In the genomic region with DNA sequence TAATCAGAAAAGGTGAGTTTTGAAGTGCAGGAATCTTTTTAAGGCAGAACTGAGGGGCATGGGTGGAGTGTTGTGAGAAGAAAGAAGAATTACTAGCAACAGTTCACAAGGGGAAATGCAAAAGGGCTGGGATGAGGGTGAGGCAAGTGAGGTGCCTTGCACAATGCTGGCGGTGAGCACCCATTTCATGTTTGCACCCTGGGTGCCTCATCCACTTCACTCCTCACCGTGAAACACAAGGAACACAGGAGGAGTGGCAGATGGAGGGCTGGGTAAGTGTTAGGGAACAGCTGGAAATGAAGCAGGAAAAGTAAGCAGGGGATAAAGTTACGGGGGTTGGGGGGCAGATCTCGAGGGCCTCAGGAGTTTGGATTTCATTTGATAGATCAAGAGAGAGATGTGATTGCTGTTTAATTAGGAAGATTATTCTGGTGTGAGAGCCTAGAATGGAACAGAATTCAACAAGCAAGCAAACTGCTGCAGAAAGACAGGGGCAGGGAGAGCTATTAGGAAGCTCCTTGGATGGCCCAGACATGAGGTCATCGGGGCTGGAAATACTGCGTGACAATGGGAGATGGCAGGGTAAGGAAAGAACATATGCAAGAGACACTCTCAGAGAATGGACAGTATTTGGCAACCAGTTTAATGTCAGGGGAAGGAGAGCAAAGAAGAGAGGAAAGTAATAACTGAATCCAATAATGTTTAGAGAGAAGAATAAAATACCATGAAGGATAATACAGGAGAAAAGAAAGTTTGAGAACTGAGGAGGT, we compare ENCODE assay signal across 12 cellular contexts. TPM values are rescaled to one million over a fixed set of nuclear protein-coding genes. Genes with fewer than 3 reads are reported as not detected.
DNase-seq lines count a peak whose midpoint lies in the region; ATAC-seq and TF ChIP-seq lines count a peak whose summit lies in the region.
"Had no signal": no experiment of that assay in that cellular context is flagged by ENCODE, and none has a peak within 500 bp of the region (broad histone marks: within the 10 kb centered on the region; RNA-seq: fewer than 3 reads in every experiment).

No MANE protein-coding gene starts in this region.

- H3K9ac ChIP-seq in HUES6 (ENCODE audit: low read length), result no peak overlapping the region

- CTCF ChIA-PET in AG04449 (lab: Yijun Ruan, JAX) (interaction anchor here (1.4 to 1.6 kb wide), 2 partner anchors 9 to 10 kb away, joined by 4 to 5 read pairs; a partner anchor contains a TSS), activated B cell treated with CpG ODN at 0.5 μM for 24 hours (lab: Charles Lee) (no interaction called here)

- H3K9me3 ChIP-seq in HUES6 (ENCODE audit: control insufficient read depth, insufficient read depth, low read depth, low read length), result peaks cover 2% of the 10 kb centered on the region; the same call in 1 of the 2 replicates
- no peaks in the 10 kb centered on the region for H3K9me3 ChIP-seq in hepatocyte (ENCODE audit: low read depth)
- H3K9me3 ChIP-seq: stomach had no signal

- H4K20me1 ChIP-seq in hepatocyte (ENCODE audit: insufficient read depth, poor library complexity, severe bottlenecking), result no peaks in the 10 kb centered on the region

- H3K4me3 ChIP-seq in AG04449 (ENCODE audit: low read depth, low read length) (peak overlapping the region; percentile 56), HUES6 (ENCODE audit: low read depth, low read length) (peak overlapping the region; percentile 1; the same call in 1 of the 2 replicates), hepatocyte (no peak overlapping the region)
- H3K4me3 ChIP-seq: stomach had no signal

- H3K27ac Mint-ChIP-seq in activated B cell treated with CpG ODN at 0.5 μM for 24 hours, result peak overlapping the region; percentile 91
- H3K27ac Mint-ChIP-seq in activated CD4-positive, alpha-beta T cell treated with anti-CD3 and anti-CD28 coated beads, Interleukin-2, amount 10 ng/mL, durations not matched to agents 24 days and 14 days, result no peak overlapping the region

- ATAC-seq in activated B cell treated with CpG ODN at 0.5 μM for 24 hours (ENCODE audit: low read depth) (no peak), GM18870 (IDR thresholded peaks at IDR 0.05; ENCODE audit: unreplicated experiment) (no peak), HG02870 (IDR thresholded peaks at IDR 0.05; ENCODE audit: unreplicated experiment) (no peak)

- H3K36me3 Mint-ChIP-seq in activated B cell treated with CpG ODN at 0.5 μM for 24 hours (ENCODE audit: low read depth), result peaks cover 5% of the 10 kb centered on the region
- H3K36me3 Mint-ChIP-seq in activated CD4-positive, alpha-beta T cell treated with anti-CD3 and anti-CD28 coated beads, Interleukin-2, amount 10 ng/mL, durations not matched to agents 24 days and 14 days (ENCODE audit: low read depth), result no peaks in the 10 kb centered on the region
- H3K36me3 Mint-ChIP-seq: CD4-positive, alpha-beta memory T cell had no signal

- peaks cover 18% of the 10 kb centered on the region for H3K4me1 ChIP-seq in HUES6 (ENCODE audit: control insufficient read depth, insufficient read depth, low read length)
- H3K4me1 ChIP-seq in hepatocyte (ENCODE audit: insufficient read depth), result no peaks in the 10 kb centered on the region

- intact Hi-C loops in activated B cell treated with CpG ODN at 0.5 μM for 24 hours (cut with micrococcal nuclease), result loop anchor here (5.0 kb wide), 1 partner anchor 440 kb away; a partner anchor contains a TSS
- intact Hi-C loops in activated CD4-positive, alpha-beta T cell treated with anti-CD3 and anti-CD28 coated beads, Interleukin-2, amount 10 ng/mL, durations not matched to agents 24 days and 14 days (cut with micrococcal nuclease), result no loop called here

- WGBS in hepatocyte (ENCODE audit: low lambda C conversion rate, missing lambda C conversion rate), result 69% methylated on average over 6 of the region's 6 CpGs

- H3K27me3 Mint-ChIP-seq in activated B cell treated with CpG ODN at 0.5 μM for 24 hours, result no peaks in the 10 kb centered on the region
- H3K27me3 Mint-ChIP-seq in activated CD4-positive, alpha-beta T cell treated with anti-CD3 and anti-CD28 coated beads, Interleukin-2, amount 10 ng/mL, durations not matched to agents 24 days and 14 days, result peaks cover 17% of the 10 kb centered on the region

- H3K27ac ChIP-seq in HUES6 (ENCODE audit: low read depth, low read length), result no peak overlapping the region
- H3K27ac ChIP-seq in hepatocyte, result peak overlapping the region; percentile 34
- H3K27ac ChIP-seq: stomach had no signal

- no peak for DNase-seq in AG04449 (ENCODE audit: low read depth, low spot score)
- no peak for DNase-seq in activated B cell treated with CpG ODN at 0.5 μM for 24 hours
- DNase-seq in hepatocyte (ENCODE audit: low spot score), result no peak
- DNase-seq in activated CD4-positive, alpha-beta T cell treated with anti-CD3 and anti-CD28 coated beads, Interleukin-2, amount 10 ng/mL, durations not matched to agents 24 days and 14 days, result no peak
- DNase-seq in amygdala (lab: John Stamatoyannopoulos, UW), result no peak
- DNase-seq: activated gamma-delta T cell; CD4-positive, alpha-beta memory T cell; NCI-H526; stomach had no signal

- H3K79me2 ChIP-seq in hepatocyte, result no peaks in the 10 kb centered on the region

- H3K4me3 Mint-ChIP-seq in activated B cell treated with CpG ODN at 0.5 μM for 24 hours, result peak overlapping the region; percentile 9
- H3K4me3 Mint-ChIP-seq in activated CD4-positive, alpha-beta T cell treated with anti-CD3 and anti-CD28 coated beads, Interleukin-2, amount 10 ng/mL, durations not matched to agents 24 days and 14 days, result no peak overlapping the region
- H3K4me3 Mint-ChIP-seq: CD4-positive, alpha-beta memory T cell had no signal

- no peaks in the 10 kb centered on the region for H3K27me3 ChIP-seq in HUES6 (ENCODE audit: control insufficient read depth, insufficient read depth, low read length)
- H3K27me3 ChIP-seq in hepatocyte, result no peaks in the 10 kb centered on the region
- H3K27me3 ChIP-seq: stomach had no signal

- POLR2A ChIA-PET in AG04449 (lab: Yijun Ruan, JAX), result interaction anchor here (2.4 kb wide), 1 partner anchor 9 kb away, joined by 7 read pairs; a partner anchor contains a TSS
- POLR2A ChIA-PET in activated B cell treated with CpG ODN at 0.5 μM for 24 hours (lab: Charles Lee), result interaction anchor here (6.7 kb wide), 1 partner anchor 8 kb away, joined by 60 read pairs; a partner anchor contains a TSS

- TF ChIP-seq CTCF in AG04449 (IDR thresholded peaks at IDR 0.05; ENCODE audit: insufficient read depth, low read length, missing control alignments), result no peak
- TF ChIP-seq CTCF in activated B cell treated with CpG ODN at 0.5 μM for 24 hours (IDR thresholded peaks at IDR 0.05), result no peak
- TF ChIP-seq CTCF in hepatocyte (IDR thresholded peaks at IDR 0.05; ENCODE audit: poor library complexity), result no peak

- H3K36me3 ChIP-seq in HUES6 (ENCODE audit: control insufficient read depth, insufficient read depth, low read length) (no peaks in the 10 kb centered on the region), hepatocyte (replicated peaks; ENCODE audit: insufficient read depth, low read depth) (no peaks in the 10 kb centered on the region)
- H3K36me3 ChIP-seq: stomach had no signal

- no peak overlapping the region for H3K4me2 ChIP-seq in hepatocyte

- H3K9me3 Mint-ChIP-seq in activated B cell treated with CpG ODN at 0.5 μM for 24 hours, result no peaks in the 10 kb centered on the region
- H3K9me3 Mint-ChIP-seq in activated CD4-positive, alpha-beta T cell treated with anti-CD3 and anti-CD28 coated beads, Interleukin-2, amount 10 ng/mL, durations not matched to agents 24 days and 14 days, result no peaks in the 10 kb centered on the region

- H2AFZ ChIP-seq in hepatocyte, result no peak overlapping the region

- H3K4me1 Mint-ChIP-seq in activated B cell treated with CpG ODN at 0.5 μM for 24 hours, result peaks cover 61% of the 10 kb centered on the region
- H3K4me1 Mint-ChIP-seq in activated CD4-positive, alpha-beta T cell treated with anti-CD3 and anti-CD28 coated beads, Interleukin-2, amount 10 ng/mL, durations not matched to agents 24 days and 14 days, result no peaks in the 10 kb centered on the region

- no peaks in the 10 kb centered on the region for H3K9me2 ChIP-seq in hepatocyte (replicated peaks; ENCODE audit: insufficient read depth)

RNA-seq across cellular contexts. Expression of a gene that starts 8.3 kb away (rescaled TPM):
- total RNA-seq in activated B cell treated with CpG ODN at 0.5 μM for 24 hours, result 18.2 and 22.3 TPM in 2 replicates
- total RNA-seq in hepatocyte, result 18.4 and 18.5 TPM in 2 replicates
- 13.9 and 15.0 TPM in 2 replicates for polyA plus RNA-seq in hepatocyte
- total RNA-seq in activated CD4-positive, alpha-beta T cell treated with anti-CD3 and anti-CD28 coated beads, Interleukin-2, amount 10 ng/mL, durations not matched to agents 24 days and 14 days, result 32.4 and 33.7 TPM in 2 replicates
